ENCODE assay signal across 1 cellular context in the genomic region with DNA sequence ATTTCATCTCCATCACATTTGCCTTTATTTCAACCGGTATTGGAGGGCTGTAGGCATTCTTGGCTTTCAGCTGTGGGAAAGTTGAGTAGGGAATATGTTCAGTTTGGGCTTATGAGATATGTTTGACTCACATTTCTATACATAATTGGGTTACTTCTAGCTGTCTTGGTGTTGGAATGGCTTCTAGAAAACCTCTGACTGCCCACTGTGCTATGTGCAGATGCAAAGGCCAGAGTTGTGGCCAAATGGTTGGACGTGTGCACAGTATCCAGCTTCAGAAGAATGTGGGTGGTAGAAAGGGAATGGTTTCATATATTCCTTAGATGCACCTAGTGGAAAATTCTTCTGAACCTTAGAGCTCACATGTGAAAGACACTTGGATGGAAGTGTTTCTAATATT.
TF ChIP-seq lines count a peak whose summit lies in the region.

No MANE protein-coding gene starts in this region.

TF ChIP-seq in IMR-90, 13 proteins besides CTCF, POLR2A, EP300 and RAD21 (continued from another document):
- TF ChIP-seq MAZ (IDR thresholded peaks at IDR 0.05; ENCODE audit: borderline replicate concordance, low read depth, low read length) (no peak), NFE2L2 (IDR thresholded peaks at IDR 0.05; ENCODE audit: low read depth, low read length) (no peak), MAFK (IDR thresholded peaks at IDR 0.05; ENCODE audit: low read depth, low read length) (no peak), SMC3 (IDR thresholded peaks at IDR 0.05; ENCODE audit: low read depth, low read length) (no peak), MXI1 (IDR thresholded peaks at IDR 0.05; ENCODE audit: borderline replicate concordance, low read depth, low read length) (no peak), CEBPB (IDR thresholded peaks at IDR 0.05; ENCODE audit: low read depth, low read length) (no peak)
- TF ChIP-seq, protein P1, sequence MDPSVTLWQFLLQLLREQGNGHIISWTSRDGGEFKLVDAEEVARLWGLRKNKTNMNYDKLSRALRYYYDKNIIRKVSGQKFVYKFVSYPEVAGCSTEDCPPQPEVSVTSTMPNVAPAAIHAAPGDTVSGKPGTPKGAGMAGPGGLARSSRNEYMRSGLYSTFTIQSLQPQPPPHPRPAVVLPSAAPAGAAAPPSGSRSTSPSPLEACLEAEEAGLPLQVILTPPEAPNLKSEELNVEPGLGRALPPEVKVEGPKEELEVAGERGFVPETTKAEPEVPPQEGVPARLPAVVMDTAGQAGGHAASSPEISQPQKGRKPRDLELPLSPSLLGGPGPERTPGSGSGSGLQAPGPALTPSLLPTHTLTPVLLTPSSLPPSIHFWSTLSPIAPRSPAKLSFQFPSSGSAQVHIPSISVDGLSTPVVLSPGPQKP (IDR thresholded peaks at IDR 0.05; ENCODE audit: borderline replicate concordance, low read depth, low read length): no peak
- TF ChIP-seq, protein P2, sequence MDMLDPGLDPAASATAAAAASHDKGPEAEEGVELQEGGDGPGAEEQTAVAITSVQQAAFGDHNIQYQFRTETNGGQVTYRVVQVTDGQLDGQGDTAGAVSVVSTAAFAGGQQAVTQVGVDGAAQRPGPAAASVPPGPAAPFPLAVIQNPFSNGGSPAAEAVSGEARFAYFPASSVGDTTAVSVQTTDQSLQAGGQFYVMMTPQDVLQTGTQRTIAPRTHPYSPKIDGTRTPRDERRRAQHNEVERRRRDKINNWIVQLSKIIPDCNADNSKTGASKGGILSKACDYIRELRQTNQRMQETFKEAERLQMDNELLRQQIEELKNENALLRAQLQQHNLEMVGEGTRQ (IDR thresholded peaks at IDR 0.05; ENCODE audit: low read depth, low read length): no peak
